Comparison of ENCODE assay signal across 21 cellular contexts in the genomic region with DNA sequence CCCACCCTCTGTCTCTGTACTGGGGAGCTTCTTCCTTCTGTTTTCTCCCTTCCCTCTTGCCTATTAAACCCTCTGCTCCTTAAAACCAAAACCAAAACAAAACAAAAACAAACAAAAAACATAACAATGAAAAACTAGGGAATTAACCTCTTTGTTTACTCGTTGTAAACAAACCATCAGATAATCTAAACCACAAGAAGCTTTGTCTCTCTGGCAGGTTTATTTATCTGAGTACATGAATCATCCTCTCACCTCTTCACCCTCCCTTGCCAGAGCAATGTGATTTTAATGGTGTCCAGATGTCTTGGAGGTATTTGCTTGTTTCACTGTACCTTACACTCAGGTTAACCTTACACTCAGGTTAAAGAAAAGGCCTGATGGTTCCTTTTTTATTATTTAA.
A peak's percentile ranks its signal among the peaks of the same experiment; 100 is the strongest.
DNase-seq lines count a peak whose midpoint lies in the region; ATAC-seq, FAIRE-seq and TF ChIP-seq lines count a peak whose summit lies in the region.
"Had no signal": no experiment of that assay in that cellular context is flagged by ENCODE, and none has a peak within 500 bp of the region (broad histone marks: within the 10 kb centered on the region; RNA-seq: fewer than 3 reads in every experiment).

No MANE protein-coding gene starts in this region.

- no peak overlapping the region for H3K9ac ChIP-seq in astrocyte (ENCODE audit: low read length)
- H3K9ac ChIP-seq: parathyroid adenoma had no signal

- H3K36me3 ChIP-seq in astrocyte (ENCODE audit: insufficient read depth, low read length), result no peaks in the 10 kb centered on the region
- H3K36me3 ChIP-seq: brain microvascular endothelial cell, esophagus muscularis mucosa had no signal

- no peak overlapping the region for H2AFZ ChIP-seq in astrocyte (ENCODE audit: low read depth, low read length)
- H2AFZ ChIP-seq: parathyroid adenoma had no signal

- no peak for ATAC-seq in GM21526 (IDR thresholded peaks at IDR 0.05; ENCODE audit: low FRiP score, unreplicated experiment)
- ATAC-seq: CD8-positive, alpha-beta T cell had no signal

- H3K27ac Mint-ChIP-seq in astrocyte (ENCODE audit: unreplicated experiment), result no peak overlapping the region
- H3K27ac Mint-ChIP-seq in type B pancreatic cell, result peak overlapping the region; percentile 25
- H3K27ac Mint-ChIP-seq: activated naive CD4-positive, alpha-beta T cell treated with anti-CD3 and anti-CD28 coated beads, Interleukin-2, amount 10 ng/mL, durations not matched to agents 7 days and 5 days; CD8-positive, alpha-beta T cell had no signal

- H3K79me2 ChIP-seq in astrocyte (ENCODE audit: insufficient read depth, low read length), result no peaks in the 10 kb centered on the region
- H3K79me2 ChIP-seq: parathyroid adenoma had no signal

- H3K27ac ChIP-seq in astrocyte (ENCODE audit: low read depth, low read length), result no peak overlapping the region
- H3K27ac ChIP-seq: brain microvascular endothelial cell, parathyroid adenoma had no signal

- H3K36me3 Mint-ChIP-seq in astrocyte (ENCODE audit: low read depth, unreplicated experiment), result no peaks in the 10 kb centered on the region
- H3K36me3 Mint-ChIP-seq in type B pancreatic cell, result peaks cover 3% of the 10 kb centered on the region
- H3K36me3 Mint-ChIP-seq: activated naive CD4-positive, alpha-beta T cell treated with anti-CD3 and anti-CD28 coated beads, Interleukin-2, amount 10 ng/mL, durations not matched to agents 7 days and 5 days had no signal

- H3K9me3 ChIP-seq in astrocyte (ENCODE audit: insufficient read depth, low read depth, low read length), result no peaks in the 10 kb centered on the region
- H3K9me3 ChIP-seq: esophagus muscularis mucosa had no signal

- TF ChIP-seq CTCF in astrocyte (IDR thresholded peaks at IDR 0.05; ENCODE audit: insufficient read depth, low read depth, low read length) (no peak), type B pancreatic cell (conservative IDR thresholded peaks at IDR 0.05) (no peak)

- H3K27me3 Mint-ChIP-seq in astrocyte (ENCODE audit: low read depth, unreplicated experiment) (no peaks in the 10 kb centered on the region), type B pancreatic cell (no peaks in the 10 kb centered on the region)

- H4K20me1 ChIP-seq in astrocyte (ENCODE audit: insufficient read depth, low read length), result no peaks in the 10 kb centered on the region

- DNase-seq in NCI-H345 (lab: John Stamatoyannopoulos, UW) (peak; percentile 11), NCI-H345 treated with DMSO at 0.1 percent for 48 hours (lab: John Stamatoyannopoulos, UW; ENCODE audit: unreplicated experiment) (no peak), NCI-H2196 (lab: John Stamatoyannopoulos, UW; ENCODE audit: unreplicated experiment) (peak; percentile 41), astrocyte (ENCODE audit: low read depth) (peak; percentile 35), type B pancreatic cell (ENCODE audit: extremely low spot score, unreplicated experiment) (no peak), NCI-H187 (lab: John Stamatoyannopoulos, UW) (no peak)
- DNase-seq in stimulated activated naive CD4-positive, alpha-beta T cell (lab: John Stamatoyannopoulos, UW), result no peak
- DNase-seq: ACHN; activated CD8-positive, alpha-beta memory T cell treated with anti-CD3 and anti-CD28 coated beads, Interleukin-2, amount 50 U/mL, for 48 hours; activated naive CD4-positive, alpha-beta T cell treated with anti-CD3 and anti-CD28 coated beads, Interleukin-2, amount 10 ng/mL, durations not matched to agents 7 days and 5 days; brain microvascular endothelial cell; CD8-positive, alpha-beta T cell; left cardiac atrium; MM.1S had no signal

- peak overlapping the region; percentile 8 for H3K4me2 ChIP-seq in astrocyte (ENCODE audit: low read length)
- H3K4me2 ChIP-seq: smooth muscle cell had no signal

- no peak for FAIRE-seq in astrocyte (lab: Jason Lieb, UNC)
- FAIRE-seq: GM18507, GM19239, RCC 7860 had no signal

- H3K4me3 Mint-ChIP-seq in astrocyte (ENCODE audit: unreplicated experiment) (no peak overlapping the region), type B pancreatic cell (no peak overlapping the region)
- H3K4me3 Mint-ChIP-seq: activated naive CD4-positive, alpha-beta T cell treated with anti-CD3 and anti-CD28 coated beads, Interleukin-2, amount 10 ng/mL, durations not matched to agents 7 days and 5 days; CD8-positive, alpha-beta T cell had no signal

- H3K4me1 ChIP-seq in astrocyte (ENCODE audit: insufficient read depth, low read length), result peaks cover 21% of the 10 kb centered on the region
- H3K4me1 ChIP-seq: parathyroid adenoma had no signal

- H3K4me3 ChIP-seq in astrocyte (ENCODE audit: insufficient read depth, low read depth, low read length), result no peak overlapping the region
- H3K4me3 ChIP-seq: esophagus muscularis mucosa, smooth muscle cell had no signal

- H3K4me1 Mint-ChIP-seq in astrocyte (ENCODE audit: low read depth, unreplicated experiment), result peaks cover 12% of the 10 kb centered on the region
- H3K4me1 Mint-ChIP-seq in type B pancreatic cell (ENCODE audit: unreplicated experiment), result peaks cover 33% of the 10 kb centered on the region
- H3K4me1 Mint-ChIP-seq: activated naive CD4-positive, alpha-beta T cell treated with anti-CD3 and anti-CD28 coated beads, Interleukin-2, amount 10 ng/mL, durations not matched to agents 7 days and 5 days had no signal

- H3K9me3 Mint-ChIP-seq in astrocyte (ENCODE audit: unreplicated experiment) (peaks cover 4% of the 10 kb centered on the region), type B pancreatic cell (peaks cover 12% of the 10 kb centered on the region)
- H3K9me3 Mint-ChIP-seq: activated naive CD4-positive, alpha-beta T cell treated with anti-CD3 and anti-CD28 coated beads, Interleukin-2, amount 10 ng/mL, durations not matched to agents 7 days and 5 days; CD8-positive, alpha-beta T cell had no signal

- no peaks in the 10 kb centered on the region for H3K27me3 ChIP-seq in astrocyte (ENCODE audit: insufficient read depth, low read length)
- H3K27me3 ChIP-seq: brain microvascular endothelial cell, esophagus muscularis mucosa had no signal

Comparison
In these comparisons a context has a peak if more than half of its experiments do, and no peak if none do; other contexts are left out.
1. DNase-seq: peak in NCI-H345 (single experiment), NCI-H2196 (single experiment) and astrocyte (single experiment); none in NCI-H345 treated with DMSO at 0.1 percent for 48 hours (single experiment), type B pancreatic cell (single experiment), stimulated activated naive CD4-positive, alpha-beta T cell (0 of 6) and NCI-H187 (0 of 2).